ENCODE assay signal across 14 cellular contexts in genomic region chr20:37189617-37190016, GRCh38. TPM values are rescaled to one million over a fixed set of nuclear protein-coding genes. Genes with fewer than 3 reads are reported as not detected.
DNase-seq lines count a peak whose midpoint lies in the region; ATAC-seq and TF ChIP-seq lines count a peak whose summit lies in the region.
"Had no signal": no experiment of that assay in that cellular context is flagged by ENCODE, and none has a peak within 500 bp of the region (broad histone marks: within the 10 kb centered on the region; RNA-seq: fewer than 3 reads in every experiment).

No MANE protein-coding gene starts in this region.

- H3K4me1 Mint-ChIP-seq in activated T-cell treated with anti-CD3 and anti-CD28 coated beads, Interleukin-2, amount 50 U/mL, for 72 hours (ENCODE audit: low read depth), result peaks cover 75% of the 10 kb centered on the region
- peaks cover 65 to 72% (median 72%) of the 10 kb centered on the region in 3 donors for H3K4me1 Mint-ChIP-seq in T-cell
- H3K4me1 Mint-ChIP-seq in effector memory CD8-positive, alpha-beta T cell (ENCODE audit: low read depth in 2 of 2), result peaks cover 52 to 64% of the 10 kb centered on the region in 2 donors

- peak; percentile 48 to 68 for ATAC-seq in activated T-cell treated with anti-CD3 and anti-CD28 coated beads, Interleukin-2, amount 50 U/mL, for 72 hours (replicated peaks in 1 of 2)
- peak in 2 of 4 experiments; percentile 21 to 37 for ATAC-seq in T-cell (replicated peaks in 1 of 4)
- ATAC-seq in effector memory CD8-positive, alpha-beta T cell (replicated peaks), result peak; percentile 18
- ATAC-seq in stimulated activated naive CD8-positive, alpha-beta T cell treated with anti-CD3 and anti-CD28 coated beads, Interleukin-15, Interleukin-2, amounts not matched to agents 100 U/mL and 50 U/mL, for 24 hours, result peak; percentile 14
- no peak for ATAC-seq in SK-N-SH treated with all-trans-retinoic acid at 6 μM for 48 hours
- ATAC-seq: mucosa of descending colon had no signal

- POLR2A ChIA-PET in T-cell (lab: Charles Lee), result interaction anchor here in 1 of 2 donors (0.7 kb wide), 1 partner anchor 1711 kb away, joined by 4 read pairs; no protein-coding TSS in a partner anchor
- POLR2A ChIA-PET in A673 (lab: Charles Lee; ENCODE audit: low non-redundant PET), result no interaction called here

- no peak overlapping the region for H3K4me3 ChIP-seq in A673 (ENCODE audit: low read depth, low read length, poor library complexity, severe bottlenecking)
- H3K4me3 ChIP-seq: mucosa of descending colon, uterus had no signal

- no peaks in the 10 kb centered on the region for H3K27me3 ChIP-seq in A673 (replicated peaks; ENCODE audit: insufficient read depth, low read depth, low read length, poor library complexity)
- H3K27me3 ChIP-seq: uterus had no signal

- intact Hi-C loops in A673 (cut with micrococcal nuclease; ENCODE audit: unreplicated experiment), result no loop called here

- H3K27ac Mint-ChIP-seq in activated T-cell treated with anti-CD3 and anti-CD28 coated beads, Interleukin-2, amount 50 U/mL, for 72 hours, result peak overlapping the region; percentile 87
- H3K27ac Mint-ChIP-seq in T-cell, result peak overlapping the region; percentile 88 to 90
- peak overlapping the region; percentile 16 to 87 for H3K27ac Mint-ChIP-seq in effector memory CD8-positive, alpha-beta T cell
- H3K27ac Mint-ChIP-seq: endodermal cell, HFFc6 had no signal

- peaks cover 11 to 40% of the 10 kb centered on the region in 2 donors for H3K36me3 Mint-ChIP-seq in activated T-cell treated with anti-CD3 and anti-CD28 coated beads, Interleukin-2, amount 50 U/mL, for 72 hours (ENCODE audit: insufficient read depth in 2 of 2)
- peaks cover 37% of the 10 kb centered on the region for H3K36me3 Mint-ChIP-seq in T-cell
- H3K36me3 Mint-ChIP-seq in effector memory CD8-positive, alpha-beta T cell (ENCODE audit: insufficient read depth), result peaks cover 57% of the 10 kb centered on the region

- peak overlapping the region; percentile 52 to 76 for H3K4me3 Mint-ChIP-seq in activated T-cell treated with anti-CD3 and anti-CD28 coated beads, Interleukin-2, amount 50 U/mL, for 72 hours
- H3K4me3 Mint-ChIP-seq in T-cell, result peak overlapping the region; percentile 29 to 55 (median 52)
- H3K4me3 Mint-ChIP-seq in effector memory CD8-positive, alpha-beta T cell, result peak overlapping the region; percentile 36 to 63
- H3K4me3 Mint-ChIP-seq: endodermal cell, HFFc6 had no signal

- H3K9me3 Mint-ChIP-seq in activated T-cell treated with anti-CD3 and anti-CD28 coated beads, Interleukin-2, amount 50 U/mL, for 72 hours, result no peaks in the 10 kb centered on the region
- H3K9me3 Mint-ChIP-seq in T-cell, result no peaks in the 10 kb centered on the region
- no peaks in the 10 kb centered on the region for H3K9me3 Mint-ChIP-seq in effector memory CD8-positive, alpha-beta T cell
- H3K9me3 Mint-ChIP-seq: endodermal cell, HFFc6 had no signal

- no TSS peak for BruUV-seq in A673 (replicated peaks; lab: Mats Ljungman, UMichigan)

- DNase-seq in activated T-cell treated with anti-CD3 and anti-CD28 coated beads, Interleukin-2, amount 50 U/mL, for 72 hours, result no peak
- DNase-seq in activated T-cell treated with anti-CD3 and anti-CD28 coated beads for 4 hours (no peak), T-cell (no peak), Ammon's horn (ENCODE audit: low spot score) (no peak), A673 (ENCODE audit: low spot score) (no peak)
- DNase-seq in effector memory CD8-positive, alpha-beta T cell, result no peak
- DNase-seq in stimulated activated naive CD8-positive, alpha-beta T cell treated with anti-CD3 and anti-CD28 coated beads, Interleukin-15, Interleukin-2, amounts not matched to agents 100 U/mL and 50 U/mL, for 24 hours, result no peak
- DNase-seq: caudate nucleus, endodermal cell, HFFc6, mucosa of descending colon, NCI-H1048, uterus had no signal

- H3K27ac ChIP-seq in A673 (ENCODE audit: low read depth, low read length, poor library complexity, severe bottlenecking), result no peak overlapping the region
- H3K27ac ChIP-seq: uterus had no signal

- H3K4me1 ChIP-seq in A673 (ENCODE audit: insufficient read depth, low read length, poor library complexity, severe bottlenecking), result peaks cover 17% of the 10 kb centered on the region

- CTCF ChIA-PET in T-cell (lab: Charles Lee), result interaction anchor here (0.6 to 1.4 kb wide), 7 partner anchors 8 to 339 kb away, joined by 3 to 10 read pairs (median 4); partner anchors contain the start of genes MROH8 (in 1 of the 2) and RPN2 (in 1 of the 2)
- CTCF ChIA-PET in A673 (lab: Charles Lee), result no interaction called here

- H3K27me3 Mint-ChIP-seq in activated T-cell treated with anti-CD3 and anti-CD28 coated beads, Interleukin-2, amount 50 U/mL, for 72 hours (ENCODE audit: low read depth), result no peaks in the 10 kb centered on the region
- no peaks in the 10 kb centered on the region for H3K27me3 Mint-ChIP-seq in T-cell
- no peaks in the 10 kb centered on the region for H3K27me3 Mint-ChIP-seq in effector memory CD8-positive, alpha-beta T cell

- TF ChIP-seq CTCF in A673 (conservative IDR thresholded peaks at IDR 0.05; ENCODE audit: low read depth, low read length), result no peak

- peaks cover 48% of the 10 kb centered on the region for H3K36me3 ChIP-seq in A673 (ENCODE audit: insufficient read depth, low read length, poor library complexity, severe bottlenecking)
- H3K36me3 ChIP-seq: uterus had no signal

- H3K9me3 ChIP-seq in A673 (ENCODE audit: low read depth, low read length, poor library complexity, severe bottlenecking), result no peaks in the 10 kb centered on the region
- H3K9me3 ChIP-seq: mucosa of descending colon, uterus had no signal

TF ChIP-seq in SK-N-SH treated with all-trans-retinoic acid at 6 μM for 48 hours, 23 proteins besides CTCF, POLR2A, EP300 and RAD21 (continues in another document):
- no peak for TF ChIP-seq RARB (CRISPR knock-in tag; IDR thresholded peaks at IDR 0.05)
- TF ChIP-seq ARNTL (CRISPR knock-in tag; IDR thresholded peaks at IDR 0.05; ENCODE audit: borderline replicate concordance, low read depth), result no peak
- TF ChIP-seq ZNF8 (CRISPR knock-in tag; IDR thresholded peaks at IDR 0.05), result no peak
- no peak for TF ChIP-seq CSRNP3 (CRISPR knock-in tag; IDR thresholded peaks at IDR 0.05)
- no peak for TF ChIP-seq GLIS3 (CRISPR knock-in tag; IDR thresholded peaks at IDR 0.05)
- no peak for TF ChIP-seq OSR1 (CRISPR knock-in tag; IDR thresholded peaks at IDR 0.05)
- TF ChIP-seq ZFP3 (CRISPR knock-in tag; IDR thresholded peaks at IDR 0.05), result no peak
- no peak for TF ChIP-seq PATZ1 (CRISPR knock-in tag; IDR thresholded peaks at IDR 0.05; ENCODE audit: borderline replicate concordance)
- no peak for TF ChIP-seq TOX (CRISPR knock-in tag; IDR thresholded peaks at IDR 0.05; ENCODE audit: borderline replicate concordance)
- no peak for TF ChIP-seq ZFP30 (CRISPR knock-in tag; IDR thresholded peaks at IDR 0.05)
- TF ChIP-seq CREB5 (CRISPR knock-in tag; IDR thresholded peaks at IDR 0.05; ENCODE audit: low read depth), result no peak
- no peak for TF ChIP-seq ISL1 (CRISPR knock-in tag; IDR thresholded peaks at IDR 0.05)

RNA-seq across cellular contexts. Expression of gene MROH8, which starts 10.3 kb away (rescaled TPM):
- total RNA-seq in activated T-cell treated with anti-CD3 and anti-CD28 coated beads, Interleukin-2, amount 50 U/mL, for 72 hours, result 1 to 10 TPM; 5.0 to 5.2 TPM
- total RNA-seq in T-cell, result 1 to 10 TPM in 4 of 5 donors, under 1 TPM in 1; 0.70 to 2.5 (median 1.5) TPM
- total RNA-seq in A673 (2021), result 1.6 and 2.0 TPM in 2 replicates

RNA-seq across cellular contexts. Expression of gene RPN2, which starts 10.5 kb away (rescaled TPM):
- 100 to 1,000 TPM; 128 to 145 TPM for total RNA-seq in activated T-cell treated with anti-CD3 and anti-CD28 coated beads, Interleukin-2, amount 50 U/mL, for 72 hours
- total RNA-seq in T-cell (100 to 1,000 TPM in 4 of 5 donors, 10 to 100 TPM in 1; 88.8 to 130 (median 121) TPM), A673 (2021) (222 and 239 TPM in 2 replicates)
